In genomic region chr3:72576563-72576962, GRCh38 we compare ENCODE assay signal across 33 cellular contexts.
"Had no signal": no experiment of that assay in that cellular context is flagged by ENCODE, and none has a peak within 500 bp of the region (broad histone marks: within the 10 kb centered on the region; RNA-seq: fewer than 3 reads in every experiment).

No MANE protein-coding gene starts in this region.

- H3K4me3 ChIP-seq: ascending aorta, breast epithelium, cardiac muscle cell, colonic mucosa, esophagus squamous epithelium, gastroesophageal sphincter had no signal

- DNase-seq: activated CD4-positive, alpha-beta memory T cell treated with anti-CD3 and anti-CD28 coated beads for 36 hours; activated CD4-positive, alpha-beta T cell treated with anti-CD3 and anti-CD28 coated beads for 36 hours; activated CD4-positive, alpha-beta T cell treated with anti-CD3 and anti-CD28 coated beads, Interleukin-2, amount 10 ng/mL, durations not matched to agents 24 days and 14 days; activated CD4-positive, CD25-positive, alpha-beta regulatory T cell; activated CD4-positive, CD25-positive, alpha-beta regulatory T cell treated with anti-CD3 and anti-CD28 coated beads, Interleukin-2, amount 50 U/mL, for 72 hours; activated CD8-positive, alpha-beta memory T cell treated with anti-CD3 and anti-CD28 coated beads, Interleukin-2, amount 10 ng/mL, durations not matched to agents 7 days and 5 days; activated CD8-positive, alpha-beta memory T cell treated with anti-CD3 and anti-CD28 coated beads, Interleukin-2, amount 50 U/mL, for 4 hours; activated CD8-positive, alpha-beta T cell treated with anti-CD3 and anti-CD28 coated beads, Interleukin-2, amount 10 ng/mL, durations not matched to agents 7 days and 5 days; activated gamma-delta T cell; activated naive CD4-positive, alpha-beta T cell; activated naive CD4-positive, alpha-beta T cell treated with anti-CD3 and anti-CD28 coated beads, Interleukin-2, amount 10 ng/mL, durations not matched to agents 7 days and 5 days; activated naive CD8-positive, alpha-beta T cell treated with anti-CD3 and anti-CD28 coated beads, Interleukin-2, amount 10 ng/mL, durations not matched to agents 7 days and 5 days; activated T-cell treated with anti-CD3 and anti-CD28 coated beads, Interleukin-2, amount 50 U/mL, for 1 hour; activated T-cell treated with anti-CD3 and anti-CD28 coated beads, Interleukin-2, amount 50 U/mL, for 48 hours; central memory CD4-positive, alpha-beta T cell; cerebellar nuclear complex; colonic mucosa; effector CD8-positive, alpha-beta T cell; esophagus squamous epithelium; foreskin melanocyte; T-helper 1 cell; T-helper 17 cell; T1000 had no signal

- H3K4me1 ChIP-seq: ascending aorta, breast epithelium, colonic mucosa, esophagus squamous epithelium, gastroesophageal sphincter had no signal

- H3K9me3 ChIP-seq: ascending aorta, breast epithelium, colonic mucosa, esophagus squamous epithelium, gastroesophageal sphincter had no signal

- H3K27ac ChIP-seq: ascending aorta, breast epithelium, cardiac muscle cell, colonic mucosa, epithelial cell of prostate, esophagus squamous epithelium, gastroesophageal sphincter had no signal

- FAIRE-seq: endometrium, endothelial cell of umbilical vein had no signal

- H3K27ac Mint-ChIP-seq: activated CD4-positive, alpha-beta memory T cell treated with anti-CD3 and anti-CD28 coated beads for 36 hours; activated CD4-positive, alpha-beta T cell treated with anti-CD3 and anti-CD28 coated beads for 36 hours; activated CD4-positive, alpha-beta T cell treated with anti-CD3 and anti-CD28 coated beads, Interleukin-2, amount 10 ng/mL, durations not matched to agents 24 days and 14 days; activated CD8-positive, alpha-beta memory T cell treated with anti-CD3 and anti-CD28 coated beads, Interleukin-2, amount 10 ng/mL, durations not matched to agents 7 days and 5 days; activated CD8-positive, alpha-beta T cell treated with anti-CD3 and anti-CD28 coated beads, Interleukin-2, amount 10 ng/mL, durations not matched to agents 7 days and 5 days; activated naive CD4-positive, alpha-beta T cell treated with anti-CD3 and anti-CD28 coated beads, Interleukin-2, amount 10 ng/mL, durations not matched to agents 7 days and 5 days; activated naive CD4-positive, alpha-beta T cell treated with anti-CD3 and anti-CD28 coated beads, Interleukin-2, amount 50 U/mL, for 72 hours; activated naive CD8-positive, alpha-beta T cell treated with anti-CD3 and anti-CD28 coated beads, Interleukin-2, amount 10 ng/mL, durations not matched to agents 7 days and 5 days; brain; T-helper 2 cell treated with Interferon-gamma antibody and Interleukin-4, amounts not matched to agents 5 μg/mL and 100 μg/mL, for 36 hours had no signal

- H3K4me1 Mint-ChIP-seq: activated CD4-positive, alpha-beta T cell treated with anti-CD3 and anti-CD28 coated beads for 36 hours; activated CD4-positive, alpha-beta T cell treated with anti-CD3 and anti-CD28 coated beads, Interleukin-2, amount 10 ng/mL, durations not matched to agents 24 days and 14 days; activated CD8-positive, alpha-beta memory T cell treated with anti-CD3 and anti-CD28 coated beads, Interleukin-2, amount 10 ng/mL, durations not matched to agents 7 days and 5 days; activated naive CD4-positive, alpha-beta T cell treated with anti-CD3 and anti-CD28 coated beads, Interleukin-2, amount 10 ng/mL, durations not matched to agents 7 days and 5 days; activated naive CD8-positive, alpha-beta T cell treated with anti-CD3 and anti-CD28 coated beads, Interleukin-2, amount 10 ng/mL, durations not matched to agents 7 days and 5 days had no signal

- ATAC-seq: activated CD4-positive, alpha-beta T cell treated with anti-CD3 and anti-CD28 coated beads for 36 hours; activated CD8-positive, alpha-beta memory T cell treated with anti-CD3 and anti-CD28 coated beads, Interleukin-2, amount 10 ng/mL, durations not matched to agents 7 days and 5 days; activated CD8-positive, alpha-beta T cell treated with anti-CD3 and anti-CD28 coated beads, Interleukin-2, amount 10 ng/mL, durations not matched to agents 7 days and 5 days; activated naive CD4-positive, alpha-beta T cell treated with anti-CD3 and anti-CD28 coated beads, Interleukin-2, amount 50 U/mL, for 72 hours; gastroesophageal sphincter; T-helper 17 cell had no signal

- H3K9me3 Mint-ChIP-seq: activated CD4-positive, alpha-beta memory T cell treated with anti-CD3 and anti-CD28 coated beads for 36 hours; activated CD4-positive, alpha-beta T cell treated with anti-CD3 and anti-CD28 coated beads, Interleukin-2, amount 10 ng/mL, durations not matched to agents 24 days and 14 days; activated naive CD4-positive, alpha-beta T cell treated with anti-CD3 and anti-CD28 coated beads, Interleukin-2, amount 10 ng/mL, durations not matched to agents 7 days and 5 days; activated naive CD4-positive, alpha-beta T cell treated with anti-CD3 and anti-CD28 coated beads, Interleukin-2, amount 50 U/mL, for 72 hours; T-helper 2 cell treated with Interferon-gamma antibody and Interleukin-4, amounts not matched to agents 5 μg/mL and 100 μg/mL, for 36 hours had no signal

- H3K27me3 Mint-ChIP-seq: activated CD4-positive, alpha-beta T cell treated with anti-CD3 and anti-CD28 coated beads for 36 hours; activated naive CD4-positive, alpha-beta T cell treated with anti-CD3 and anti-CD28 coated beads, Interleukin-2, amount 10 ng/mL, durations not matched to agents 7 days and 5 days; activated naive CD8-positive, alpha-beta T cell treated with anti-CD3 and anti-CD28 coated beads, Interleukin-2, amount 10 ng/mL, durations not matched to agents 7 days and 5 days had no signal

- H3K36me3 ChIP-seq: ascending aorta, breast epithelium, cardiac muscle cell, colonic mucosa, esophagus squamous epithelium, gastroesophageal sphincter had no signal

- H3K36me3 Mint-ChIP-seq: activated CD4-positive, alpha-beta memory T cell treated with anti-CD3 and anti-CD28 coated beads for 36 hours; activated CD8-positive, alpha-beta memory T cell treated with anti-CD3 and anti-CD28 coated beads, Interleukin-2, amount 10 ng/mL, durations not matched to agents 7 days and 5 days; activated naive CD4-positive, alpha-beta T cell treated with anti-CD3 and anti-CD28 coated beads, Interleukin-2, amount 10 ng/mL, durations not matched to agents 7 days and 5 days; activated naive CD4-positive, alpha-beta T cell treated with anti-CD3 and anti-CD28 coated beads, Interleukin-2, amount 50 U/mL, for 72 hours; activated naive CD8-positive, alpha-beta T cell treated with anti-CD3 and anti-CD28 coated beads, Interleukin-2, amount 10 ng/mL, durations not matched to agents 7 days and 5 days; brain had no signal

- H3K27me3 ChIP-seq: ascending aorta, breast epithelium, cardiac muscle cell, colonic mucosa, gastroesophageal sphincter had no signal

- H3K4me3 Mint-ChIP-seq: activated CD4-positive, alpha-beta memory T cell treated with anti-CD3 and anti-CD28 coated beads for 36 hours; activated CD4-positive, alpha-beta T cell treated with anti-CD3 and anti-CD28 coated beads for 36 hours; activated CD4-positive, alpha-beta T cell treated with anti-CD3 and anti-CD28 coated beads, Interleukin-2, amount 10 ng/mL, durations not matched to agents 24 days and 14 days; activated CD8-positive, alpha-beta memory T cell treated with anti-CD3 and anti-CD28 coated beads, Interleukin-2, amount 10 ng/mL, durations not matched to agents 7 days and 5 days; activated CD8-positive, alpha-beta T cell treated with anti-CD3 and anti-CD28 coated beads, Interleukin-2, amount 10 ng/mL, durations not matched to agents 7 days and 5 days; activated naive CD4-positive, alpha-beta T cell treated with anti-CD3 and anti-CD28 coated beads, Interleukin-2, amount 10 ng/mL, durations not matched to agents 7 days and 5 days; activated naive CD8-positive, alpha-beta T cell treated with anti-CD3 and anti-CD28 coated beads, Interleukin-2, amount 10 ng/mL, durations not matched to agents 7 days and 5 days; brain; T-helper 17 cell; T-helper 2 cell treated with Interferon-gamma antibody and Interleukin-4, amounts not matched to agents 5 μg/mL and 100 μg/mL, for 36 hours had no signal
